15 cellular contexts compared by ENCODE assay signal in genomic region chr3:179020112-179020511, GRCh38. TPM values are rescaled to one million over a fixed set of nuclear protein-coding genes. Genes with fewer than 3 reads are reported as not detected.
A peak's percentile ranks its signal among the peaks of the same experiment; 100 is the strongest.
DNase-seq lines count a peak whose midpoint lies in the region; ATAC-seq, FAIRE-seq and TF ChIP-seq lines count a peak whose summit lies in the region.
"Had no signal": no experiment of that assay in that cellular context is flagged by ENCODE, and none has a peak within 500 bp of the region (broad histone marks: within the 10 kb centered on the region; RNA-seq: fewer than 3 reads in every experiment).

No MANE protein-coding gene starts in this region.

- peaks cover 20 to 44% (median 35%) of the 10 kb centered on the region in 3 donors for H3K4me1 Mint-ChIP-seq in naive B cell
- H3K4me1 Mint-ChIP-seq in immature natural killer cell: peaks cover 5 to 6% of the 10 kb centered on the region in 2 donors

- H3K36me3 Mint-ChIP-seq in naive B cell (no peaks in the 10 kb centered on the region), immature natural killer cell (peaks cover 0 to 17% (median 11%) of the 10 kb centered on the region in 3 donors)

- no peaks in the 10 kb centered on the region for H3K9me3 Mint-ChIP-seq in naive B cell
- H3K9me3 Mint-ChIP-seq in immature natural killer cell: no peaks in the 10 kb centered on the region
- H3K9me3 Mint-ChIP-seq: activated T-cell treated with anti-CD3 and anti-CD28 coated beads, Interleukin-2, amount 50 U/mL, for 24 hours had no signal

- no peak for FAIRE-seq in RCC 7860 (lab: Jason Lieb, UNC)
- FAIRE-seq: D721Med had no signal

- H3K4me1 ChIP-seq in esophagus muscularis mucosa: peaks cover 0 to 14% (median 12%) of the 10 kb centered on the region in 4 donors
- no peaks in the 10 kb centered on the region for H3K4me1 ChIP-seq in effector memory CD4-positive, alpha-beta T cell (ENCODE audit: control insufficient read depth, insufficient read depth, low read length, poor library complexity, severe bottlenecking)
- H3K4me1 ChIP-seq: foreskin keratinocyte, prostate gland had no signal

- no peaks in the 10 kb centered on the region for H3K9me3 ChIP-seq in esophagus muscularis mucosa
- no peaks in the 10 kb centered on the region for H3K9me3 ChIP-seq in effector memory CD4-positive, alpha-beta T cell (ENCODE audit: control insufficient read depth, low read length)
- H3K9me3 ChIP-seq: prostate gland had no signal

- in situ Hi-C loops in ACHN (cut with HindIII; ENCODE audit: low pct_ligation_motif_present, low pct_unique_long_range_greater_than_20kb, low sequenced_read_pairs): no loop called here

- ATAC-seq in naive B cell (ENCODE audit: low read depth in 2 of 2): no peak
- ATAC-seq: foreskin keratinocyte, Panc1 had no signal

- H3K36me3 ChIP-seq in esophagus muscularis mucosa: peaks cover 0 to 9% (median 4%) of the 10 kb centered on the region in 4 donors
- peaks cover 4% of the 10 kb centered on the region for H3K36me3 ChIP-seq in effector memory CD4-positive, alpha-beta T cell (ENCODE audit: control insufficient read depth, insufficient read depth, low read length)
- H3K36me3 ChIP-seq: prostate gland had no signal

- H3K27me3 Mint-ChIP-seq in naive B cell (no peaks in the 10 kb centered on the region), immature natural killer cell (ENCODE audit: low read depth in 3 of 3) (no peaks in the 10 kb centered on the region)
- H3K27me3 Mint-ChIP-seq: activated T-cell treated with anti-CD3 and anti-CD28 coated beads, Interleukin-2, amount 50 U/mL, for 24 hours had no signal

- TF ChIP-seq EP300 in esophagus muscularis mucosa (IDR thresholded peaks at IDR 0.05): no peak

- intact Hi-C loops in esophagus muscularis mucosa (cut with DNase I): no loop called here

- no peak for TF ChIP-seq POLR2A in esophagus muscularis mucosa (IDR thresholded peaks at IDR 0.05; ENCODE audit: low read depth)

- peak; percentile 28 for DNase-seq in GM10266 (ENCODE audit: extremely low spot score)
- DNase-seq in NCI-H748 treated with DMSO at 0.1 percent for 48 hours (lab: John Stamatoyannopoulos, UW): peak; percentile 3
- no peak for DNase-seq in esophagus muscularis mucosa (ENCODE audit: extremely low spot score)
- no peak for DNase-seq in naive B cell
- DNase-seq in ACHN: no peak
- DNase-seq in RCC 7860 (ENCODE audit: low spot score): no peak
- no peak for DNase-seq in immature natural killer cell
- no peak for DNase-seq in effector memory CD4-positive, alpha-beta T cell
- DNase-seq: activated T-cell treated with anti-CD3 and anti-CD28 coated beads, Interleukin-2, amount 50 U/mL, for 24 hours; caudate nucleus; foreskin keratinocyte; NCI-H1930 had no signal

- 15% methylated on average over 4 of the region's 4 CpGs for WGBS in esophagus muscularis mucosa

- peak overlapping the region in 5 of 6 donors; percentile 40 to 93 (median 68) for H3K27ac Mint-ChIP-seq in naive B cell
- H3K27ac Mint-ChIP-seq in immature natural killer cell: no peak overlapping the region
- H3K27ac Mint-ChIP-seq: activated T-cell treated with anti-CD3 and anti-CD28 coated beads, Interleukin-2, amount 50 U/mL, for 24 hours had no signal

- H3K27ac ChIP-seq in esophagus muscularis mucosa (replicated peaks in 1 of 4): peak overlapping the region in 3 of 4 donors; percentile 7 to 32 (median 18)
- no peak overlapping the region for H3K27ac ChIP-seq in effector memory CD4-positive, alpha-beta T cell (ENCODE audit: insufficient read depth, low read length, poor library complexity, severe bottlenecking)
- H3K27ac ChIP-seq: foreskin keratinocyte, prostate gland had no signal

- no peak overlapping the region for H3K4me3 ChIP-seq in esophagus muscularis mucosa
- H3K4me3 ChIP-seq in effector memory CD4-positive, alpha-beta T cell (ENCODE audit: insufficient read depth, low read depth, low read length, poor library complexity, severe bottlenecking): no peak overlapping the region
- H3K4me3 ChIP-seq: prostate gland had no signal

- no peaks in the 10 kb centered on the region for H3K27me3 ChIP-seq in esophagus muscularis mucosa
- no peaks in the 10 kb centered on the region for H3K27me3 ChIP-seq in effector memory CD4-positive, alpha-beta T cell (replicated peaks; ENCODE audit: control insufficient read depth, insufficient read depth, low read length, poor library complexity, severe bottlenecking)
- H3K27me3 ChIP-seq: foreskin keratinocyte had no signal

- TF ChIP-seq CTCF in GM10266 (IDR thresholded peaks at IDR 0.05; ENCODE audit: control insufficient read depth, insufficient read depth, low read depth, missing control alignments): no peak
- no peak for TF ChIP-seq CTCF in esophagus muscularis mucosa (IDR thresholded peaks at IDR 0.05)

- H3K4me3 Mint-ChIP-seq in naive B cell (no peak overlapping the region), immature natural killer cell (no peak overlapping the region)
- H3K4me3 Mint-ChIP-seq: activated T-cell treated with anti-CD3 and anti-CD28 coated beads, Interleukin-2, amount 50 U/mL, for 24 hours had no signal

RNA-seq across cellular contexts. Expression of gene ZMAT3, which starts 51.5 kb away (rescaled TPM):
- total RNA-seq in esophagus muscularis mucosa: 10 to 100 TPM; 15.2 to 26.6 (median 23.1) TPM
- polyA plus RNA-seq in naive B cell (ENCODE audit: low read depth in 6 of 6) (10 to 100 TPM in 5 of 6 donors, 1 to 10 TPM in 1; 8.3 to 26.8 (median 15.3) TPM), immature natural killer cell (10 to 100 TPM; 16.1 to 21.6 (median 20.8) TPM)

Comparison
In these comparisons a context has a peak if more than half of its experiments do, and no peak if none do; other contexts are left out.
1. DNase-seq: peak in GM10266 (single experiment) and NCI-H748 treated with DMSO at 0.1 percent for 48 hours (single experiment); none in esophagus muscularis mucosa (single experiment), naive B cell (single experiment), ACHN (single experiment), RCC 7860 (single experiment), immature natural killer cell (0 of 3) and effector memory CD4-positive, alpha-beta T cell (0 of 3).
2. H3K27ac Mint-ChIP-seq: peak in naive B cell (5 of 6); none in immature natural killer cell (0 of 6).